22 cellular contexts compared by ENCODE assay signal in the genomic region with DNA sequence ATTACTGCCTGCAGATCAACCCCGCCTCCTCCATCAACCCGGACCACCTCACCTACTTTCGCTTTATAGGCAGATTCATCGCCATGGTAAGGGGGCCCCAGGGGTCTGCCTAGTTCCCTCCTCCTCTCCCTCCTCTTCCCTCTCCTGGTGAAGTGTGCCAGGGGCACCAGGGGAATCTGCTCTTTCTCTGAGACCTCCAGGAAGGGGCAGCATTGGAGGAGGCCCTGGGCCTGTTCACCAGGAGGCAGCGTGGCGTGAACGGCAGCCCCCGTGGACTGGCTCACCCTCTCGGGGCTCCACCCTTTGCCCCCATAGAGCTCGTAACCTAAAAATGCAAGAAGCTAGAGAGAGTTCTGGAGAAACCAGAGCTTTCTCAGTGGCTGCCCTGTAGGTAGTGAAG. TPM values are rescaled to one million over a fixed set of nuclear protein-coding genes. Genes with fewer than 3 reads are reported as not detected.
DNase-seq lines count a peak whose midpoint lies in the region; ATAC-seq lines count a peak whose summit lies in the region.
"Had no signal": no experiment of that assay in that cellular context is flagged by ENCODE, and none has a peak within 500 bp of the region (broad histone marks: within the 10 kb centered on the region; RNA-seq: fewer than 3 reads in every experiment).

No MANE protein-coding gene starts in this region.

- peaks cover 57 to 73% of the 10 kb centered on the region in 2 donors for H3K36me3 Mint-ChIP-seq in stimulated activated naive B cell treated with anti-CD40 and anti-IgM and Interleukin-4, amounts not matched to agents 10 μg/mL and 1 μg/mL and 100 μg/mL, for 72 hours
- H3K36me3 Mint-ChIP-seq in CD4-positive, alpha-beta memory T cell, result peaks cover 59 to 85% of the 10 kb centered on the region in 2 donors
- H3K36me3 Mint-ChIP-seq: IgD-negative memory B cell had no signal

- no peaks in the 10 kb centered on the region for H3K9me3 ChIP-seq in CD4-positive, alpha-beta memory T cell (ENCODE audit: control insufficient read depth in 1 of 2, low read length in 2 of 2)

- H3K4me1 ChIP-seq in CD4-positive, alpha-beta memory T cell (ENCODE audit: insufficient read depth, low read length), result no peaks in the 10 kb centered on the region

- POLR2A ChIA-PET in CD4-positive, alpha-beta memory T cell (lab: Charles Lee; ENCODE audit: partially characterized antibody), result no interaction called here

- H3K27me3 Mint-ChIP-seq in stimulated activated naive B cell treated with anti-CD40 and anti-IgM and Interleukin-4, amounts not matched to agents 10 μg/mL and 1 μg/mL and 100 μg/mL, for 72 hours, result no peaks in the 10 kb centered on the region
- H3K27me3 Mint-ChIP-seq in CD4-positive, alpha-beta memory T cell, result no peaks in the 10 kb centered on the region
- H3K27me3 Mint-ChIP-seq: IgD-negative memory B cell had no signal

- H3K36me3 ChIP-seq in CD4-positive, alpha-beta memory T cell (ENCODE audit: insufficient read depth, low read length), result peaks cover 78% of the 10 kb centered on the region

- CTCF ChIA-PET in CD4-positive, alpha-beta memory T cell (lab: Charles Lee; ENCODE audit: partially characterized antibody), result no interaction called here

- H3K27ac ChIP-seq in CD4-positive, alpha-beta memory T cell (ENCODE audit: low read depth, low read length), result no peak overlapping the region
- H3K27ac ChIP-seq: 22Rv1, C4-2B, RWPE1, SK-N-MC had no signal

- ATAC-seq in stimulated activated naive B cell treated with anti-CD40 and anti-IgM and Interleukin-4, amounts not matched to agents 10 μg/mL and 1 μg/mL and 100 μg/mL, for 72 hours (replicated peaks), result no peak
- ATAC-seq in GM19023 (IDR thresholded peaks at IDR 0.05; ENCODE audit: unreplicated experiment) (no peak), HG03521 (IDR thresholded peaks at IDR 0.05; ENCODE audit: unreplicated experiment) (no peak), left lobe of liver (no peak)

- DNase-seq in NCI-H2227 treated with DMSO at 0.1 percent for 48 hours (lab: John Stamatoyannopoulos, UW) (peak; percentile 26), NCI-H2227 (lab: John Stamatoyannopoulos, UW; ENCODE audit: unreplicated experiment) (no peak), epidermal melanocyte (ENCODE audit: insufficient read length, low spot score) (peak; percentile 0), left lobe of liver (ENCODE audit: low spot score) (no peak)
- no peak for DNase-seq in stimulated activated naive B cell treated with anti-CD40 and anti-IgM and Interleukin-4, amounts not matched to agents 10 μg/mL and 1 μg/mL and 100 μg/mL, for 72 hours
- DNase-seq in CD4-positive, alpha-beta memory T cell, result no peak
- DNase-seq: ACHN; DMS53; GDM1; NCI-H1105; NCI-H2171 treated with DMSO at 0.1 percent for 48 hours; NCI-H774; NK-92 treated with Interleukin-12 subunit alpha and Interleukin-12 subunit beta, amount 100 ng/mL, for 24 hours; SHP77 treated with DMSO at 0.1 percent for 48 hours had no signal

- intact Hi-C loops in CD4-positive, alpha-beta memory T cell (cut with micrococcal nuclease), result no loop called here

- no peaks in the 10 kb centered on the region for H3K27me3 ChIP-seq in CD4-positive, alpha-beta memory T cell (ENCODE audit: insufficient read depth, low read length)

- H3K9me3 Mint-ChIP-seq in stimulated activated naive B cell treated with anti-CD40 and anti-IgM and Interleukin-4, amounts not matched to agents 10 μg/mL and 1 μg/mL and 100 μg/mL, for 72 hours, result no peaks in the 10 kb centered on the region
- no peaks in the 10 kb centered on the region for H3K9me3 Mint-ChIP-seq in CD4-positive, alpha-beta memory T cell
- H3K9me3 Mint-ChIP-seq: IgD-negative memory B cell had no signal

- H3K4me1 Mint-ChIP-seq in stimulated activated naive B cell treated with anti-CD40 and anti-IgM and Interleukin-4, amounts not matched to agents 10 μg/mL and 1 μg/mL and 100 μg/mL, for 72 hours, result no peaks in the 10 kb centered on the region
- no peaks in the 10 kb centered on the region for H3K4me1 Mint-ChIP-seq in CD4-positive, alpha-beta memory T cell
- H3K4me1 Mint-ChIP-seq: IgD-negative memory B cell had no signal

- peak overlapping the region; percentile 71 for H3K27ac Mint-ChIP-seq in stimulated activated naive B cell treated with anti-CD40 and anti-IgM and Interleukin-4, amounts not matched to agents 10 μg/mL and 1 μg/mL and 100 μg/mL, for 72 hours
- H3K27ac Mint-ChIP-seq in CD4-positive, alpha-beta memory T cell, result no peak overlapping the region

- no peak overlapping the region for H3K4me3 Mint-ChIP-seq in stimulated activated naive B cell treated with anti-CD40 and anti-IgM and Interleukin-4, amounts not matched to agents 10 μg/mL and 1 μg/mL and 100 μg/mL, for 72 hours
- H3K4me3 Mint-ChIP-seq in CD4-positive, alpha-beta memory T cell, result no peak overlapping the region
- H3K4me3 Mint-ChIP-seq: IgD-negative memory B cell had no signal

- H3K4me3 ChIP-seq in CD4-positive, alpha-beta memory T cell (ENCODE audit: low read length in 2 of 2), result no peak overlapping the region
- H3K4me3 ChIP-seq: SK-N-MC had no signal

RNA-seq across cellular contexts. Expression of a gene that starts 17.1 kb away (rescaled TPM):
- total RNA-seq in left lobe of liver, result 0.35 TPM
- total RNA-seq in CD4-positive, alpha-beta memory T cell, result 1 to 10 TPM; 7.2 to 7.5 TPM
- under 1 TPM in 1 of 2 donors, not detected in 1; 0.37 TPM for polyA plus RNA-seq in CD4-positive, alpha-beta memory T cell
- total RNA-seq: NCI-H460 had no signal
- polyA plus RNA-seq: IgD-negative memory B cell had no signal

Comparison
In these comparisons a context has a peak if more than half of its experiments do, and no peak if none do; other contexts are left out.
1. DNase-seq: peak in NCI-H2227 treated with DMSO at 0.1 percent for 48 hours (single experiment) and epidermal melanocyte (single experiment); none in NCI-H2227 (single experiment), stimulated activated naive B cell treated with anti-CD40 and anti-IgM and Interleukin-4, amounts not matched to agents 10 μg/mL and 1 μg/mL and 100 μg/mL, for 72 hours (single experiment), left lobe of liver (single experiment) and CD4-positive, alpha-beta memory T cell (0 of 5).